Comparison of ENCODE assay signal across 14 cellular contexts in the genomic region with DNA sequence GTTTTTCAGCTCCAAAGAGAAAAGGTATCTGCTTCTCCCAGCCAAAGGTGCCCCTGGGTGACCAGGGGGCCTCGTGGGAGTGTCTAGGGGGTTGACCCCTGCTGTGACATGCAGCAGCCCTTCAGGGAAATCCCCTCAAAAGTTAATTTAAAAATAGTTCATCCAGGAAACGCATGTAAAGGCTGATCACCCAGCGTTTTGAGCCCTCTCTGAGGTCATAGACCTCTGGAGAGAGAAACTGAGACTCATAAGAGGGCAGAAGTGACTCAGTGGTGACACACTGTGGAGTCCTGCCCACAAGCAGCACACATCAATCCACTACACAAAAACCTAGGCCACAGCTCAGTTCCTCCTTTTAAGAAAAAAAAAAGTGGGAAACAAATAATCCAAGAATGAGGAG. TPM values are rescaled to one million over a fixed set of nuclear protein-coding genes. Genes with fewer than 3 reads are reported as not detected.
A peak's percentile ranks its signal among the peaks of the same experiment; 100 is the strongest.
DNase-seq lines count a peak whose midpoint lies in the region; ATAC-seq, FAIRE-seq and TF ChIP-seq lines count a peak whose summit lies in the region.
"Had no signal": no experiment of that assay in that cellular context is flagged by ENCODE, and none has a peak within 500 bp of the region (broad histone marks: within the 10 kb centered on the region; RNA-seq: fewer than 3 reads in every experiment).

No MANE protein-coding gene starts in this region.

- H3K9ac ChIP-seq in Loucy (ENCODE audit: low read depth, low read length, poor library complexity, severe bottlenecking) = no peak overlapping the region

- FAIRE-seq in frontal cortex (lab: Jason Lieb, UNC) = no peak
- FAIRE-seq: islet of Langerhans had no signal

- peak overlapping the region; percentile 45; the same call in 1 of the 2 replicates for H2AFZ ChIP-seq in Loucy (ENCODE audit: low read length)

- H3K36me3 Mint-ChIP-seq in activated T-cell treated with anti-CD3 and anti-CD28 coated beads, Interleukin-2, amount 50 U/mL, for 4 hours (ENCODE audit: insufficient read depth) = no peaks in the 10 kb centered on the region

- H3K79me2 ChIP-seq in Loucy (ENCODE audit: insufficient read depth, low read length) = no peaks in the 10 kb centered on the region

- peaks cover 19% of the 10 kb centered on the region for H3K4me1 Mint-ChIP-seq in activated T-cell treated with anti-CD3 and anti-CD28 coated beads, Interleukin-2, amount 50 U/mL, for 4 hours (ENCODE audit: low read depth)

- peaks cover 22% of the 10 kb centered on the region for H3K4me1 ChIP-seq in Loucy (ENCODE audit: insufficient read depth, low read length, poor library complexity, severe bottlenecking)
- H3K4me1 ChIP-seq: adrenal gland, SJSA1 had no signal

- H3F3A ChIP-seq in Loucy (ENCODE audit: low read depth) = no peaks in the 10 kb centered on the region

- DNase-seq in activated T-cell treated with anti-CD3 and anti-CD28 coated beads, Interleukin-2, amount 50 U/mL, for 4 hours = peak; percentile 12
- peak; percentile 66 for DNase-seq in stimulated activated CD4-positive, alpha-beta T cell treated with anti-CD3 and anti-CD28 coated beads, Interleukin-1b, Interleukin-23, amount 100 ng/mL, for 48 hours
- no peak for DNase-seq in frontal cortex (ENCODE audit: low spot score in 2 of 2)
- DNase-seq in SW480 (ENCODE audit: low spot score) = no peak
- DNase-seq: adrenal gland, DMS 273 treated with DMSO at 0.1 percent for 48 hours, NCI-H1417 had no signal

- no peaks in the 10 kb centered on the region for H3K9me3 Mint-ChIP-seq in activated T-cell treated with anti-CD3 and anti-CD28 coated beads, Interleukin-2, amount 50 U/mL, for 4 hours

- H3K4me2 ChIP-seq in Loucy (ENCODE audit: low read depth, low read length, poor library complexity, severe bottlenecking) = peak overlapping the region; percentile 29

- H3K27me3 Mint-ChIP-seq in activated T-cell treated with anti-CD3 and anti-CD28 coated beads, Interleukin-2, amount 50 U/mL, for 4 hours (ENCODE audit: low read depth) = no peaks in the 10 kb centered on the region

- no peaks in the 10 kb centered on the region; the same call in 1 of the 2 replicates for H3K9me3 ChIP-seq in Loucy (ENCODE audit: insufficient read depth, low read depth, low read length)
- H3K9me3 ChIP-seq: adrenal gland, SJSA1 had no signal

- no peaks in the 10 kb centered on the region for H3K36me3 ChIP-seq in Loucy (ENCODE audit: insufficient read depth, low read length)
- H3K36me3 ChIP-seq: adrenal gland, SJSA1 had no signal

- no peaks in the 10 kb centered on the region for H3K9me2 ChIP-seq in Loucy (replicated peaks; ENCODE audit: low read depth, low read length)

- H3K4me3 ChIP-seq in Loucy (ENCODE audit: low read length, poor library complexity, severe bottlenecking) = no peak overlapping the region
- H3K4me3 ChIP-seq: adrenal gland, SJSA1 had no signal

- H4K20me1 ChIP-seq in Loucy (ENCODE audit: insufficient read depth, low read length, poor library complexity, severe bottlenecking) = no peaks in the 10 kb centered on the region

- no peak overlapping the region for H3K4me3 Mint-ChIP-seq in activated T-cell treated with anti-CD3 and anti-CD28 coated beads, Interleukin-2, amount 50 U/mL, for 4 hours

- TF ChIP-seq CTCF in GM12873 (IDR thresholded peaks at IDR 0.05; ENCODE audit: insufficient read depth, low read depth, low read length, missing control alignments) = peak; percentile 12
- TF ChIP-seq CTCF in Loucy (conservative IDR thresholded peaks at IDR 0.05; ENCODE audit: low read length) = no peak

- H3K27me3 ChIP-seq in Loucy (ENCODE audit: insufficient read depth, low read length, poor library complexity, severe bottlenecking) = no peaks in the 10 kb centered on the region
- H3K27me3 ChIP-seq: adrenal gland, SJSA1 had no signal

- ATAC-seq in activated T-cell treated with anti-CD3 and anti-CD28 coated beads, Interleukin-2, amount 50 U/mL, for 4 hours = peak; percentile 99 to 100
- no peak for ATAC-seq in HG02759 (IDR thresholded peaks at IDR 0.05; ENCODE audit: unreplicated experiment)
- no peak for ATAC-seq in GM21619 (IDR thresholded peaks at IDR 0.05; ENCODE audit: unreplicated experiment)

RNA-seq across cellular contexts. Expression of gene GAL3ST2, which starts 11.9 kb away (rescaled TPM):
- total RNA-seq in activated T-cell treated with anti-CD3 and anti-CD28 coated beads, Interleukin-2, amount 50 U/mL, for 4 hours = under 1 TPM in 2 of 3 donors, not detected in 1; 0.23 to 0.33 TPM
- 0.41 TPM for total RNA-seq in frontal cortex
- total RNA-seq: SJSA1, urinary bladder had no signal

RNA-seq across cellular contexts. Expression of gene NEU4, which starts 20.4 kb away (rescaled TPM):
- under 1 TPM in 1 of 3 donors, not detected in 2; 0.65 TPM for total RNA-seq in activated T-cell treated with anti-CD3 and anti-CD28 coated beads, Interleukin-2, amount 50 U/mL, for 4 hours
- total RNA-seq in frontal cortex = 1.6 TPM
- total RNA-seq: SJSA1 had no signal

RNA-seq across cellular contexts. Expression of gene D2HGDH, which starts 54.1 kb away (rescaled TPM):
- total RNA-seq in activated T-cell treated with anti-CD3 and anti-CD28 coated beads, Interleukin-2, amount 50 U/mL, for 4 hours = 10 to 100 TPM; 13.9 to 22.5 (median 18.7) TPM
- total RNA-seq in frontal cortex = 9.4 TPM

Comparison
In these comparisons a context has a peak if more than half of its experiments do, and no peak if none do; other contexts are left out.
1. ATAC-seq: peak in activated T-cell treated with anti-CD3 and anti-CD28 coated beads, Interleukin-2, amount 50 U/mL, for 4 hours (2 of 2); none in HG02759 (single experiment) and GM21619 (single experiment).
2. DNase-seq: peak in activated T-cell treated with anti-CD3 and anti-CD28 coated beads, Interleukin-2, amount 50 U/mL, for 4 hours (single experiment) and stimulated activated CD4-positive, alpha-beta T cell treated with anti-CD3 and anti-CD28 coated beads, Interleukin-1b, Interleukin-23, amount 100 ng/mL, for 48 hours (single experiment); none in frontal cortex (0 of 2) and SW480 (single experiment).